ENCODE assay signal across 17 cellular contexts in the genomic region with DNA sequence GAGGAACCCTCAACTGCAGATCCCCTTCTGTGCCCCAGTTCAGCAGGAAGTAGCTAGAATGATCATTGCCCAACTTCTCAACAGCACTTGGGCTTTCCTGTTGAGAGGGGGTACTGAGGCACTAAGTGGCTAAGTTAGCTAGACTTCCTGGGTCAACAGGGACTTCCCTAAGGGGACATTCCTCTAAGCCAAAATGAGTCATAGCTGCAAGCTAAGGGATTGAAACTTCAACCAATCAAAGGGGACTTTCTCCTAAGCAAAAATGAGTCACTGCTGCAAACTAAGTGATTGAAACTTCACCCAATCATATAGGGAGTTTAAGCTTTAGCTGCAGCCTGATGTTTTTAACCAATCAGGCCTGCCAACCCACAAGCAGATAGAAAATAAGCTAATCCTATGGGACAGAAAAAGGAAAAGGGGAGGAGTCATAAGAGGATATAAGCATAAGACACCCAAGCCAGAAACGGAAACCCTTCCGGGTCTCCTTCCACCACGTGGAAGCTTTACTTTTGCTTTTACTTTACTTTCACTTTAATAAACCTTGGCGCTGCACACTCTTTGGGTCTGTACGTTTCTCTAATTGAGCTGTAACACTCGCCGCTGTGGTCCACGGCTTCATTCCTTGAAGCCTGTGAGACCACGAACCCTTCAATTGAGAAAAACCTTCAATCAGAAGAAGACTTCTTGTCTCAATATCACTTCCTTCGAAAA.
DNase-seq lines count a peak whose midpoint lies in the region; FAIRE-seq and TF ChIP-seq lines count a peak whose summit lies in the region.
"Had no signal": no experiment of that assay in that cellular context is flagged by ENCODE, and none has a peak within 500 bp of the region (broad histone marks: within the 10 kb centered on the region; RNA-seq: fewer than 3 reads in every experiment).

No MANE protein-coding gene starts in this region.

- H3K4me3 ChIP-seq in MM.1S (ENCODE audit: low read length): peak overlapping the region; percentile 43
- no peak overlapping the region for H3K4me3 ChIP-seq in mammary epithelial cell (replicated peaks in 1 of 3; ENCODE audit: insufficient read depth in 1 of 3, low read depth in 2 of 3, low read length in 3 of 3)
- no peak overlapping the region for H3K4me3 ChIP-seq in brain microvascular endothelial cell (ENCODE audit: low read depth, low read length)
- H3K4me3 ChIP-seq: GM23248, suprapubic skin had no signal

- H3K27ac ChIP-seq in MM.1S (ENCODE audit: low read length): no peak overlapping the region
- H3K27ac ChIP-seq in mammary epithelial cell (ENCODE audit: insufficient read depth, low read depth, low read length): no peak overlapping the region
- no peak overlapping the region for H3K27ac ChIP-seq in brain microvascular endothelial cell
- H3K27ac ChIP-seq: GM23248, spleen, suprapubic skin, VCaP had no signal

- H4K20me1 ChIP-seq in MM.1S (ENCODE audit: insufficient read depth, low read length) (no peaks in the 10 kb centered on the region), mammary epithelial cell (ENCODE audit: insufficient read depth, low read length) (no peaks in the 10 kb centered on the region)

- TF ChIP-seq POLR2A in GM12892 (IDR thresholded peaks at IDR 0.05; ENCODE audit: low read depth, low read length): no peak

- H3K4me2 ChIP-seq in MM.1S (ENCODE audit: low read depth, low read length) (peak overlapping the region; percentile 27; the same call in 1 of the 2 replicates), mammary epithelial cell (ENCODE audit: insufficient read depth, low read depth, low read length) (no peak overlapping the region)
- H3K4me2 ChIP-seq: SK-N-SH had no signal

- H3K4me1 ChIP-seq in MM.1S (ENCODE audit: low read length): no peaks in the 10 kb centered on the region
- H3K4me1 ChIP-seq in mammary epithelial cell (ENCODE audit: insufficient read depth, low read length): no peaks in the 10 kb centered on the region
- H3K4me1 ChIP-seq: spleen, suprapubic skin had no signal

- no peak for TF ChIP-seq CTCF in MM.1S (IDR thresholded peaks at IDR 0.05; ENCODE audit: low read length)
- TF ChIP-seq CTCF in mammary epithelial cell (conservative IDR thresholded peaks at IDR 0.05 in 1 of 2, IDR thresholded peaks at IDR 0.05 in 1 of 2; ENCODE audit: extremely low read depth in 1 of 2, insufficient read depth in 1 of 2, low read depth in 1 of 2, low read length in 2 of 2): no peak
- no peak for TF ChIP-seq CTCF in brain microvascular endothelial cell (IDR thresholded peaks at IDR 0.05; ENCODE audit: low read depth, low read length, missing control alignments)

- H3K36me3 ChIP-seq in MM.1S (replicated peaks; ENCODE audit: insufficient read depth, low read length): no peaks in the 10 kb centered on the region
- H3K36me3 ChIP-seq in mammary epithelial cell (ENCODE audit: insufficient read depth, low read length): no peaks in the 10 kb centered on the region
- no peaks in the 10 kb centered on the region for H3K36me3 ChIP-seq in brain microvascular endothelial cell (replicated peaks)
- H3K36me3 ChIP-seq: spleen, suprapubic skin had no signal

- in situ Hi-C loops in mammary epithelial cell (cut with MboI; ENCODE audit: low sequenced_read_pairs in 2 of 2): no loop called here
- in situ Hi-C loops in brain microvascular endothelial cell (cut with HindIII; ENCODE audit: low pct_ligation_motif_present, low sequenced_read_pairs): no loop called here

- H3K79me2 ChIP-seq in MM.1S (ENCODE audit: low read length) (no peaks in the 10 kb centered on the region), mammary epithelial cell (ENCODE audit: insufficient read depth, low read length) (no peaks in the 10 kb centered on the region)

- no peaks in the 10 kb centered on the region for H3K27me3 ChIP-seq in MM.1S (replicated peaks; ENCODE audit: insufficient read depth, low read length)
- no peaks in the 10 kb centered on the region for H3K27me3 ChIP-seq in mammary epithelial cell (ENCODE audit: insufficient read depth, low read length)
- no peaks in the 10 kb centered on the region for H3K27me3 ChIP-seq in brain microvascular endothelial cell (replicated peaks)
- H3K27me3 ChIP-seq: spleen, suprapubic skin had no signal

- H3K9me2 ChIP-seq in MM.1S (replicated peaks; ENCODE audit: insufficient read depth, low read length): no peaks in the 10 kb centered on the region
- H3K9me2 ChIP-seq: SK-N-SH had no signal

- BruUV-seq in mammary epithelial cell (replicated peaks; lab: Mats Ljungman, UMichigan): no TSS peak

- WGBS in mammary epithelial cell (ENCODE audit: low coverage, missing lambda C conversion rate): 78% methylated on average over 10 of the region's 10 CpGs

- dilution Hi-C loops in mammary epithelial cell (cut with HindIII; ENCODE audit: low sequenced_read_pairs): no loop called here

- FAIRE-seq in GM12892 (lab: Jason Lieb, UNC): peak; percentile 74

- H3F3A ChIP-seq in MM.1S (ENCODE audit: insufficient read depth, low read length): no peaks in the 10 kb centered on the region

- intact Hi-C loops in mammary epithelial cell (cut with micrococcal nuclease): no loop called here

- H3K9me3 ChIP-seq in MM.1S (replicated peaks; ENCODE audit: insufficient read depth, low read length) (no peaks in the 10 kb centered on the region), mammary epithelial cell (replicated peaks; ENCODE audit: insufficient read depth, low read length) (no peaks in the 10 kb centered on the region)
- H3K9me3 ChIP-seq: SK-N-SH, suprapubic skin had no signal

- CTCF ChIA-PET in mammary epithelial cell (lab: Charles Lee; ENCODE audit: low non-redundant PET): no interaction called here

- DNase-seq in A172 (ENCODE audit: low spot score): peak; percentile 60
- DNase-seq in GM12892 (ENCODE audit: insufficient read length): no peak
- DNase-seq in MM.1S: peak; percentile 24
- peak; percentile 3 for DNase-seq in mammary epithelial cell
- no peak for DNase-seq in iPS-NIHi7 (ENCODE audit: extremely low spot score)
- no peak for DNase-seq in inferior parietal cortex (ENCODE audit: extremely low spot score)
- DNase-seq in brain microvascular endothelial cell: no peak
- no peak for DNase-seq in SHP77 (lab: John Stamatoyannopoulos, UW)
- DNase-seq: activated CD8-positive, alpha-beta memory T cell treated with anti-CD3 and anti-CD28 coated beads, Interleukin-2, amount 50 U/mL, for 4 hours; DMS79 treated with DMSO at 0.1 percent for 48 hours; GM23248; Kasumi-1; kidney; SK-N-SH; spleen had no signal

- H2AFZ ChIP-seq in MM.1S (ENCODE audit: low read length) (peak overlapping the region; percentile 55), mammary epithelial cell (ENCODE audit: low read depth, low read length) (no peak overlapping the region)
- H2AFZ ChIP-seq: GM23248 had no signal

- H3K9ac ChIP-seq in MM.1S (ENCODE audit: low read length) (no peak overlapping the region), mammary epithelial cell (ENCODE audit: insufficient read depth, low read length) (no peak overlapping the region)
- H3K9ac ChIP-seq: GM23248, SK-N-SH had no signal

Comparison
In these comparisons a context has a peak if more than half of its experiments do, and no peak if none do; other contexts are left out.
1. DNase-seq: peak in A172 (single experiment), MM.1S (single experiment) and mammary epithelial cell (single experiment); none in GM12892 (single experiment), iPS-NIHi7 (single experiment), inferior parietal cortex (single experiment), brain microvascular endothelial cell (single experiment) and SHP77 (0 of 2).